9 cellular contexts compared by ENCODE assay signal in genomic region chr7:130891254-130892094, GRCh38.
A peak's percentile ranks its signal among the peaks of the same experiment; 100 is the strongest.
DNase-seq lines count a peak whose midpoint lies in the region; ATAC-seq and TF ChIP-seq lines count a peak whose summit lies in the region.
"Had no signal": no experiment of that assay in that cellular context is flagged by ENCODE, and none has a peak within 500 bp of the region (broad histone marks: within the 10 kb centered on the region; RNA-seq: fewer than 3 reads in every experiment).

No MANE protein-coding gene starts in this region.

- in situ Hi-C loops in Caki2 (cut with HindIII; ENCODE audit: low pct_unique_long_range_greater_than_20kb, low sequenced_read_pairs): no loop called here

- H3K4me2 ChIP-seq in SK-N-SH: peak overlapping the region; percentile 72

- DNase-seq in Caki2 (ENCODE audit: low read depth) (peak; percentile 79), SK-N-SH (no peak), fibroblast of gingiva (ENCODE audit: low read depth) (peak; percentile 96), psoas muscle (peak; percentile 63 to 82), NCI-H2081 treated with DMSO at 0.1 percent for 48 hours (lab: John Stamatoyannopoulos, UW) (no peak), NCI-H345 treated with DMSO at 0.1 percent for 48 hours (lab: John Stamatoyannopoulos, UW; ENCODE audit: unreplicated experiment) (no peak)

- POLR2A ChIA-PET in SK-N-SH (lab: Yijun Ruan, JAX): interaction anchor here (0.5 kb wide), 1 partner anchor 195 kb away, joined by 6 read pairs; no protein-coding TSS in a partner anchor

- peak overlapping the region; percentile 82 to 100 for H3K27ac ChIP-seq in SK-N-SH (ENCODE audit: low read depth in 2 of 2, low read length in 1 of 2)
- peak overlapping the region; percentile 94 for H3K27ac ChIP-seq in psoas muscle
- H3K27ac ChIP-seq: VCaP had no signal

- H3K4me3 ChIP-seq in SK-N-SH (ENCODE audit: low read depth in 2 of 2, low read length in 1 of 2): peak overlapping the region in 1 of 2 experiments; percentile 17; a peak in 2 of 4 replicates
- peak overlapping the region; percentile 58 for H3K4me3 ChIP-seq in psoas muscle

- H3K27me3 ChIP-seq in SK-N-SH (ENCODE audit: insufficient read depth) (no peaks in the 10 kb centered on the region), psoas muscle (ENCODE audit: insufficient read depth in 3 of 3, low read length in 2 of 3) (no peaks in the 10 kb centered on the region)

- H3K36me3 ChIP-seq in SK-N-SH (replicated peaks in 1 of 2; ENCODE audit: control insufficient read depth in 1 of 2, insufficient read depth in 2 of 2, low read length in 1 of 2) (peaks cover 41 to 52% of the 10 kb centered on the region in 2 experiments), psoas muscle (ENCODE audit: insufficient read depth in 1 of 2, low read depth in 1 of 2) (peaks cover 0 to 33% of the 10 kb centered on the region in 2 donors)

- CTCF ChIA-PET in SK-N-SH (lab: Yijun Ruan, JAX): interaction anchor here (1.1 to 4.3 kb wide), 5 partner anchors 17 to 149 kb away, joined by 3 to 21 read pairs (median 13); no protein-coding TSS in a partner anchor

- H3K9me3 ChIP-seq in SK-N-SH (no peaks in the 10 kb centered on the region), psoas muscle (no peaks in the 10 kb centered on the region)

- peaks cover 93% of the 10 kb centered on the region for H3F3A ChIP-seq in SK-N-SH (replicated peaks; ENCODE audit: insufficient read depth)

- TF ChIP-seq EP300 in SK-N-SH (IDR thresholded peaks at IDR 0.05; ENCODE audit: borderline replicate concordance in 1 of 2, low read depth in 1 of 2, low read length in 1 of 2): peak in 1 of 2 experiments; percentile 83; a peak in 2 of 4 replicates

- H3K4me1 ChIP-seq in SK-N-SH (ENCODE audit: control insufficient read depth in 1 of 2, insufficient read depth in 2 of 2, low read depth in 1 of 2, low read length in 1 of 2) (peaks cover 17 to 81% of the 10 kb centered on the region in 2 experiments), psoas muscle (peaks cover 89% of the 10 kb centered on the region)

- no peak for TF ChIP-seq CTCF in SK-N-SH (IDR thresholded peaks at IDR 0.05)
- no peak for TF ChIP-seq CTCF in psoas muscle (IDR thresholded peaks at IDR 0.05)

- no peaks in the 10 kb centered on the region for H3K9me2 ChIP-seq in SK-N-SH

- intact Hi-C loops in psoas muscle (cut with DNase I): loop anchor here in 1 of 2 donors (5.0 kb wide), 2 partner anchors 51 to 216 kb away; no protein-coding TSS in a partner anchor

- WGBS in SK-N-SH (ENCODE audit: low lambda C conversion rate): 15% methylated on average over 13 of the region's 15 CpGs
- WGBS in psoas muscle, 3 donors: 31 to 36% (median 32%) methylated on average over 13 of the region's 15 CpGs

- peaks cover 43% of the 10 kb centered on the region for H4K20me1 ChIP-seq in SK-N-SH (ENCODE audit: insufficient read depth)

- peak overlapping the region; percentile 62 for H3K9ac ChIP-seq in SK-N-SH

- H2AFZ ChIP-seq in SK-N-SH (ENCODE audit: low read depth): no peak overlapping the region

- no peak for TF ChIP-seq RAD21 in SK-N-SH (IDR thresholded peaks at IDR 0.05; ENCODE audit: low read length)

- peaks cover 96% of the 10 kb centered on the region for H3K79me2 ChIP-seq in SK-N-SH (ENCODE audit: insufficient read depth)

- peak; percentile 34 to 55 (median 36) for ATAC-seq in psoas muscle
- ATAC-seq in GM18873 (IDR thresholded peaks at IDR 0.05; ENCODE audit: low FRiP score, unreplicated experiment): no peak
- no peak for ATAC-seq in HG03159 (IDR thresholded peaks at IDR 0.05; ENCODE audit: unreplicated experiment)

TF ChIP-seq in SK-N-SH, 30 proteins besides CTCF, POLR2A, EP300 and RAD21 (continues in another document):
- TF ChIP-seq MAX (IDR thresholded peaks at IDR 0.05; ENCODE audit: low read depth) (peak; percentile 86; the same call in 1 of the 2 replicates), ZBTB33 (IDR thresholded peaks at IDR 0.05; ENCODE audit: borderline replicate concordance, low read depth) (no peak), NRF1 (IDR thresholded peaks at IDR 0.05; ENCODE audit: low read depth, low read length) (no peak), FOSL2 (IDR thresholded peaks at IDR 0.05; ENCODE audit: borderline replicate concordance, low read depth) (peak; percentile 83), SMC3 (IDR thresholded peaks at IDR 0.05; ENCODE audit: low read depth, low read length) (no peak), MXI1 (IDR thresholded peaks at IDR 0.05; ENCODE audit: low read depth, low read length) (no peak), REST (IDR thresholded peaks at IDR 0.05; ENCODE audit: low read depth, low read length) (0 out of 2 replicates have a peak, but pooled peaks have one; percentile 38), RXRA (IDR thresholded peaks at IDR 0.05; ENCODE audit: borderline replicate concordance, low read depth) (peak; percentile 74), RFX5 (IDR thresholded peaks at IDR 0.05; ENCODE audit: low read length) (no peak), POLR2AphosphoS5 (IDR thresholded peaks at IDR 0.05; ENCODE audit: low read depth, low read length) (no peak), PBX3 (IDR thresholded peaks at IDR 0.05) (peak; percentile 76), YY1 (IDR thresholded peaks at IDR 0.05; ENCODE audit: low read depth) (no peak), NFIC (IDR thresholded peaks at IDR 0.05; ENCODE audit: borderline replicate concordance) (peak; percentile 96), CHD2 (IDR thresholded peaks at IDR 0.05; ENCODE audit: low read length, partially characterized antibody) (no peak), GABPA (IDR thresholded peaks at IDR 0.05; ENCODE audit: low read depth) (no peak), FOXJ3 (CRISPR knock-in tag; IDR thresholded peaks at IDR 0.05) (no peak), EZH2phosphoT487 (IDR thresholded peaks at IDR 0.05; ENCODE audit: borderline replicate concordance, low read depth) (no peak), USF2 (IDR thresholded peaks at IDR 0.05; ENCODE audit: borderline replicate concordance, low read depth, low read length) (no peak), SIN3A (IDR thresholded peaks at IDR 0.05; ENCODE audit: borderline replicate concordance, low read depth, low read length) (peak; percentile 59; the same call in 1 of the 2 replicates), TCF12 (IDR thresholded peaks at IDR 0.05) (peak; percentile 84)

Comparison
In these comparisons a context has a peak if more than half of its experiments do, and no peak if none do; other contexts are left out.
1. DNase-seq: peak in Caki2 (single experiment), fibroblast of gingiva (single experiment) and psoas muscle (2 of 2); none in SK-N-SH (single experiment), NCI-H2081 treated with DMSO at 0.1 percent for 48 hours (single experiment) and NCI-H345 treated with DMSO at 0.1 percent for 48 hours (single experiment).
2. ATAC-seq: peak in psoas muscle (4 of 4); none in GM18873 (single experiment) and HG03159 (single experiment).